ENCODE assay signal across 25 cellular contexts in the genomic region with DNA sequence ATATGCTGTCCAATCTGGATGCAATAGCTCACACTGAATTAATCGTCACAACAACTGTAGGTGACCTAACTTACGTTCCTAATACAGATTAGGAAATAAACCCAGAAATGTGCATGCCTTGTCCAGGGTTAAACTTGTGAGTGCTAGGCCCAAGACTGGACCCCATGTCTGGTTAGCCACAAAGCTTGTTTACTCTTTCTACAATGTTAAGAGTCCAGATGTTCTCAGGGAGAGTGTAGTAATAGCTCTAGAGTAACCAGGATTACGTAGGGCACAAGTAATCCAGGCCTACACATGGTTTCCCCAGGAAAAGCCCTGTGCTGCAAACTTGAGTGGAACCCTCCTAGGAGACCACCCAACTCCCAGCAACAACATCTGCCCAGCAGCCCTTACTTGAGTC. TPM values are rescaled to one million over a fixed set of nuclear protein-coding genes. Genes with fewer than 3 reads are reported as not detected.
DNase-seq lines count a peak whose midpoint lies in the region; ATAC-seq and TF ChIP-seq lines count a peak whose summit lies in the region.
"Had no signal": no experiment of that assay in that cellular context is flagged by ENCODE, and none has a peak within 500 bp of the region (broad histone marks: within the 10 kb centered on the region; RNA-seq: fewer than 3 reads in every experiment).

No MANE protein-coding gene starts in this region.

- no peak overlapping the region for H3K27ac ChIP-seq in gastrocnemius medialis
- H3K27ac ChIP-seq in testis, result peak overlapping the region in 1 of 2 donors; percentile 96
- H3K27ac ChIP-seq: BLaER1 had no signal

- H3K27me3 ChIP-seq in gastrocnemius medialis, result no peaks in the 10 kb centered on the region
- no peaks in the 10 kb centered on the region for H3K27me3 ChIP-seq in testis
- H3K27me3 ChIP-seq: BLaER1, MG63 had no signal

- H3K9me3 ChIP-seq in gastrocnemius medialis (no peaks in the 10 kb centered on the region), testis (no peaks in the 10 kb centered on the region)
- H3K9me3 ChIP-seq: BLaER1, HAP-1, MG63 had no signal

- peak overlapping the region; percentile 4 to 57 for H3K27ac Mint-ChIP-seq in effector memory CD8-positive, alpha-beta T cell
- H3K27ac Mint-ChIP-seq in nephron progenitor cell, result peak overlapping the region; percentile 82
- H3K27ac Mint-ChIP-seq: CD4-positive, CD25-positive, alpha-beta regulatory T cell; HFFc6 had no signal

- peaks cover 13 to 17% of the 10 kb centered on the region in 2 donors for H3K4me1 Mint-ChIP-seq in effector memory CD8-positive, alpha-beta T cell (ENCODE audit: low read depth in 2 of 2)
- no peaks in the 10 kb centered on the region for H3K4me1 Mint-ChIP-seq in nephron progenitor cell

- 76 to 92% methylated on average over 3 of the region's 3 CpGs for WGBS in testis, 2 donors

- in situ Hi-C loops in gastrocnemius medialis (cut with MboI; ENCODE audit: low sequenced_read_pairs in 4 of 4), result no loop called here

- ATAC-seq in effector memory CD8-positive, alpha-beta T cell (replicated peaks), result no peak
- ATAC-seq in gastrocnemius medialis, result no peak
- ATAC-seq: GM12878, PC-3 had no signal

- H3K4me3 ChIP-seq in AG10803 (ENCODE audit: low read length) (no peak overlapping the region), fibroblast of villous mesenchyme (ENCODE audit: low read depth, low read length) (no peak overlapping the region), gastrocnemius medialis (no peak overlapping the region), testis (no peak overlapping the region)
- H3K4me3 ChIP-seq: BLaER1, GM12878, HAP-1, MG63 had no signal

- intact Hi-C loops in gastrocnemius medialis (cut with DNase I; ENCODE audit: low total_unique reads), result no loop called here
- intact Hi-C loops in testis (cut with DNase I; ENCODE audit: low total_unique reads), result no loop called here

- no peaks in the 10 kb centered on the region for H3K9me3 Mint-ChIP-seq in effector memory CD8-positive, alpha-beta T cell
- H3K9me3 Mint-ChIP-seq in nephron progenitor cell, result peaks cover 4% of the 10 kb centered on the region
- H3K9me3 Mint-ChIP-seq: CD4-positive, CD25-positive, alpha-beta regulatory T cell; HFFc6 had no signal

- DNase-seq in AG10803 (ENCODE audit: low read depth), result peak; percentile 73
- no peak for DNase-seq in effector memory CD8-positive, alpha-beta T cell
- peak; percentile 95 for DNase-seq in fibroblast of villous mesenchyme (ENCODE audit: low read depth)
- DNase-seq in nephron progenitor cell, result no peak
- DNase-seq in gastrocnemius medialis, result no peak
- no peak for DNase-seq in activated CD4-positive, alpha-beta T cell treated with anti-CD3 and anti-CD28 coated beads for 48 hours
- no peak for DNase-seq in testis
- no peak for DNase-seq in DMS153 (lab: John Stamatoyannopoulos, UW)
- DNase-seq: 8988T; ACHN; CD4-positive, CD25-positive, alpha-beta regulatory T cell; GOT3; HFFc6; KG1; MG63; NCI-H1105 treated with DMSO at 0.1 percent for 48 hours; NCI-H146; NCI-H2029; NCI-H446; NCI-H524 treated with DMSO at 0.1 percent for 48 hours; NCI-H774; PC-3 had no signal

- peaks cover 23% of the 10 kb centered on the region for H3K36me3 Mint-ChIP-seq in effector memory CD8-positive, alpha-beta T cell (ENCODE audit: insufficient read depth)
- peaks cover 52% of the 10 kb centered on the region for H3K36me3 Mint-ChIP-seq in nephron progenitor cell (ENCODE audit: low read depth)

- TF ChIP-seq POLR2A in gastrocnemius medialis (IDR thresholded peaks at IDR 0.05), result no peak
- TF ChIP-seq POLR2A in testis (IDR thresholded peaks at IDR 0.05), result no peak

- H3K4me3 Mint-ChIP-seq in effector memory CD8-positive, alpha-beta T cell, result no peak overlapping the region
- no peak overlapping the region for H3K4me3 Mint-ChIP-seq in nephron progenitor cell
- H3K4me3 Mint-ChIP-seq: CD4-positive, CD25-positive, alpha-beta regulatory T cell; HFFc6 had no signal

- H3K27me3 Mint-ChIP-seq in effector memory CD8-positive, alpha-beta T cell, result no peaks in the 10 kb centered on the region
- no peaks in the 10 kb centered on the region for H3K27me3 Mint-ChIP-seq in nephron progenitor cell (ENCODE audit: low read depth, poor library complexity)
- H3K27me3 Mint-ChIP-seq: CD4-positive, CD25-positive, alpha-beta regulatory T cell had no signal

- no peak for TF ChIP-seq CTCF in AG10803 (conservative IDR thresholded peaks at IDR 0.05; ENCODE audit: low read length)
- TF ChIP-seq CTCF in fibroblast of villous mesenchyme (IDR thresholded peaks at IDR 0.05; ENCODE audit: insufficient read depth, low read depth, low read length), result no peak
- no peak for TF ChIP-seq CTCF in nephron progenitor cell (IDR thresholded peaks at IDR 0.05)
- no peak for TF ChIP-seq CTCF in gastrocnemius medialis (IDR thresholded peaks at IDR 0.05 in 4 of 5, conservative IDR thresholded peaks at IDR 0.05 in 1 of 5)
- no peak for TF ChIP-seq CTCF in testis (IDR thresholded peaks at IDR 0.05)

- H3K4me1 ChIP-seq in gastrocnemius medialis, result no peaks in the 10 kb centered on the region
- H3K4me1 ChIP-seq in testis, result peaks cover 13% of the 10 kb centered on the region
- H3K4me1 ChIP-seq: HAP-1 had no signal

- H3K36me3 ChIP-seq in gastrocnemius medialis, result peaks cover 0 to 22% of the 10 kb centered on the region in 2 donors
- no peaks in the 10 kb centered on the region for H3K36me3 ChIP-seq in testis (ENCODE audit: low read depth, missing control alignments)
- H3K36me3 ChIP-seq: HAP-1 had no signal

RNA-seq across cellular contexts. Expression of a gene that starts 26.2 kb away (rescaled TPM):
- total RNA-seq in fibroblast of villous mesenchyme (28.0 and 28.9 TPM in 2 replicates), gastrocnemius medialis (10 to 100 TPM; 12.6 to 18.5 (median 15.9) TPM), testis (100 to 1,000 TPM; 189 to 190 TPM)
- 54.9 TPM for polyA plus RNA-seq in testis (ENCODE audit: insufficient read depth, low read depth, low replicate concordance)

Comparison
In these comparisons a context has a peak if more than half of its experiments do, and no peak if none do; other contexts are left out.
1. DNase-seq: peak in AG10803 (single experiment) and fibroblast of villous mesenchyme (single experiment); none in effector memory CD8-positive, alpha-beta T cell (0 of 3), nephron progenitor cell (single experiment), gastrocnemius medialis (0 of 2), activated CD4-positive, alpha-beta T cell treated with anti-CD3 and anti-CD28 coated beads for 48 hours (single experiment), testis (single experiment) and DMS153 (single experiment).